Comparison of ENCODE assay signal across 1 cellular context in the genomic region with DNA sequence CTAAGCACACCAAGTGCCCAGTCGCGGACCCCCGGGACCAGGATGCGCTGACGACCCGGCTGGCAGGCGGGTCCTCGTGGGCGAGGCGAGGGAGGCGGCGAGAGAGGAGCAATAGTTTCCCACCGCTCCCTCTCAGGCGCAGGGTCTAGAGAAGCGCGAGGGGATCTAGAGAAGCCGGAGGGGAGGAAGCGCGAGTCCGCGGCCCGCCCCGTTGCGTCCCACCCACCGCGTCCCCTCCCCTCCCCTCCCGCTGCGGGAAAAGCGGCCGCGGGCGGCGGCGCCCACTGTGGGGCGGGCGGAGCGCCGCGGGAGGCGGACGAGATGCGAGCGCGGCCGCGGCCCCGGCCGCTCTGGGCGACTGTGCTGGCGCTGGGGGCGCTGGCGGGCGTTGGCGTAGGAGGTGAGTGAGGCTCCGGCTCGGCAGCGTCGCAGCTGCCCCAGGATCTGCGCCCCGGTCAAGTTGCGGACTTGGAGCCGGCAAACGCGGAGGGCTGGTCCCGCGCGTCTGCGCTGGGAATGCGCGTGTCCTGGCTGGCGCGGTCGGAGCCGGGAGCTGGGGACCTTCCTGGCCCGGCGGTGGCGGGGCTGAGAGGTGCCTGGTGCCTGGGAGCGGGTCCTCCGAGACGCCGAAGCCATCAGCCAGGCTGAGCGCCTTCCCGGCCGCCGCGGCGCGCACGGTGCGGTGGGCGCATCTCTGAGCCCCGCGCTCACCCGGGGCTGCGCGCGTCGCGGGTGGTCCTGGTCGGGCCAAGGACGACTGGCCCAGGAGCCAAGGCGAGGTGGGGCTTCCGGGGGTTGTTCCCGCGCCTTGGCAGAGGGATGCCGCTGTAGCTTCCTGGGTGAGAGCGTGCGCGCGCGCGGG.
TF ChIP-seq lines count a peak whose summit lies in the region.

Gene ITGB3 (plus strand): TSS at position 287 of the 862 bp plus-strand sequence. CDS start 35 bp downstream, at position 322.

TF ChIP-seq in GM12878, 131 proteins besides CTCF, POLR2A, EP300 and RAD21 (continued from another document and continues in another):
- TF ChIP-seq MXI1 (IDR thresholded peaks at IDR 0.05; ENCODE audit: low read depth, low read length) (peak; percentile 56; the same call in 1 of the 2 replicates), MAX (IDR thresholded peaks at IDR 0.05; ENCODE audit: low read depth, low read length) (peak; percentile 37; the same call in 1 of the 2 replicates), NBN (IDR thresholded peaks at IDR 0.05) (no peak), TCF3 (IDR thresholded peaks at IDR 0.05; ENCODE audit: borderline replicate concordance, insufficient read depth, low read depth, low read length) (no peak), CEBPZ (IDR thresholded peaks at IDR 0.05; ENCODE audit: low read depth, low read length) (no peak), E2F8 (IDR thresholded peaks at IDR 0.05; ENCODE audit: low read depth, partially characterized antibody) (no peak), CBX3 (IDR thresholded peaks at IDR 0.05; ENCODE audit: borderline replicate concordance, low read depth) (no peak), BCL3 (IDR thresholded peaks at IDR 0.05; ENCODE audit: borderline replicate concordance, insufficient read depth, low read depth, low read length, poor library complexity, severe bottlenecking) (no peak), SMAD1 (IDR thresholded peaks at IDR 0.05; ENCODE audit: low read depth, partially characterized antibody) (no peak), IKZF2 (IDR thresholded peaks at IDR 0.05) (0 out of 4 replicates have a peak, but pooled peaks have one; percentile 11 to 30), ATF7 (IDR thresholded peaks at IDR 0.05; ENCODE audit: low read depth) (no peak), IRF3 (IDR thresholded peaks at IDR 0.05) (no peak), SREBF2 (IDR thresholded peaks at IDR 0.05; ENCODE audit: low read length) (no peak), ZNF384 (IDR thresholded peaks at IDR 0.05; ENCODE audit: borderline replicate concordance, low read depth, low read length) (no peak), SRF (IDR thresholded peaks at IDR 0.05; ENCODE audit: low read depth in 2 of 2, low read length in 2 of 2) (no peak), CBX5 (IDR thresholded peaks at IDR 0.05; ENCODE audit: low read depth) (no peak), EED (IDR thresholded peaks at IDR 0.05; ENCODE audit: low read depth) (0 out of 2 replicates have a peak, but pooled peaks have one; percentile 2), BACH1 (IDR thresholded peaks at IDR 0.05; ENCODE audit: borderline replicate concordance) (peak; percentile 51; the same call in 1 of the 2 replicates), SIN3A (IDR thresholded peaks at IDR 0.05; ENCODE audit: low read depth, low read length) (peak; percentile 71; the same call in 1 of the 2 replicates), HDAC6 (IDR thresholded peaks at IDR 0.05; ENCODE audit: unreplicated experiment) (peak; percentile 99), BCL11A (IDR thresholded peaks at IDR 0.05; ENCODE audit: low read depth, low read length) (no peak), ZBTB40 (IDR thresholded peaks at IDR 0.05; ENCODE audit: borderline replicate concordance) (no peak), ZBED1 (IDR thresholded peaks at IDR 0.05; ENCODE audit: borderline replicate concordance) (no peak), SMARCA5 (IDR thresholded peaks at IDR 0.05) (peak; percentile 94), FOXM1 (IDR thresholded peaks at IDR 0.05; ENCODE audit: low read depth, low read length) (no peak)
- TF ChIP-seq, protein P1, sequence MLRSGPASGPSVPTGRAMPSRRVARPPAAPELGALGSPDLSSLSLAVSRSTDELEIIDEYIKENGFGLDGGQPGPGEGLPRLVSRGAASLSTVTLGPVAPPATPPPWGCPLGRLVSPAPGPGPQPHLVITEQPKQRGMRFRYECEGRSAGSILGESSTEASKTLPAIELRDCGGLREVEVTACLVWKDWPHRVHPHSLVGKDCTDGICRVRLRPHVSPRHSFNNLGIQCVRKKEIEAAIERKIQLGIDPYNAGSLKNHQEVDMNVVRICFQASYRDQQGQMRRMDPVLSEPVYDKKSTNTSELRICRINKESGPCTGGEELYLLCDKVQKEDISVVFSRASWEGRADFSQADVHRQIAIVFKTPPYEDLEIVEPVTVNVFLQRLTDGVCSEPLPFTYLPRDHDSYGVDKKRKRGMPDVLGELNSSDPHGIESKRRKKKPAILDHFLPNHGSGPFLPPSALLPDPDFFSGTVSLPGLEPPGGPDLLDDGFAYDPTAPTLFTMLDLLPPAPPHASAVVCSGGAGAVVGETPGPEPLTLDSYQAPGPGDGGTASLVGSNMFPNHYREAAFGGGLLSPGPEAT (IDR thresholded peaks at IDR 0.05; ENCODE audit: low read depth), result no peak
- TF ChIP-seq, protein P2, sequence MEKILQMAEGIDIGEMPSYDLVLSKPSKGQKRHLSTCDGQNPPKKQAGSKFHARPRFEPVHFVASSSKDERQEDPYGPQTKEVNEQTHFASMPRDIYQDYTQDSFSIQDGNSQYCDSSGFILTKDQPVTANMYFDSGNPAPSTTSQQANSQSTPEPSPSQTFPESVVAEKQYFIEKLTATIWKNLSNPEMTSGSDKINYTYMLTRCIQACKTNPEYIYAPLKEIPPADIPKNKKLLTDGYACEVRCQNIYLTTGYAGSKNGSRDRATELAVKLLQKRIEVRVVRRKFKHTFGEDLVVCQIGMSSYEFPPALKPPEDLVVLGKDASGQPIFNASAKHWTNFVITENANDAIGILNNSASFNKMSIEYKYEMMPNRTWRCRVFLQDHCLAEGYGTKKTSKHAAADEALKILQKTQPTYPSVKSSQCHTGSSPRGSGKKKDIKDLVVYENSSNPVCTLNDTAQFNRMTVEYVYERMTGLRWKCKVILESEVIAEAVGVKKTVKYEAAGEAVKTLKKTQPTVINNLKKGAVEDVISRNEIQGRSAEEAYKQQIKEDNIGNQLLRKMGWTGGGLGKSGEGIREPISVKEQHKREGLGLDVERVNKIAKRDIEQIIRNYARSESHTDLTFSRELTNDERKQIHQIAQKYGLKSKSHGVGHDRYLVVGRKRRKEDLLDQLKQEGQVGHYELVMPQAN (conservative IDR thresholded peaks at IDR 0.05), result peak; percentile 70; the same call in 1 of the 2 replicates
- TF ChIP-seq, protein P3, sequence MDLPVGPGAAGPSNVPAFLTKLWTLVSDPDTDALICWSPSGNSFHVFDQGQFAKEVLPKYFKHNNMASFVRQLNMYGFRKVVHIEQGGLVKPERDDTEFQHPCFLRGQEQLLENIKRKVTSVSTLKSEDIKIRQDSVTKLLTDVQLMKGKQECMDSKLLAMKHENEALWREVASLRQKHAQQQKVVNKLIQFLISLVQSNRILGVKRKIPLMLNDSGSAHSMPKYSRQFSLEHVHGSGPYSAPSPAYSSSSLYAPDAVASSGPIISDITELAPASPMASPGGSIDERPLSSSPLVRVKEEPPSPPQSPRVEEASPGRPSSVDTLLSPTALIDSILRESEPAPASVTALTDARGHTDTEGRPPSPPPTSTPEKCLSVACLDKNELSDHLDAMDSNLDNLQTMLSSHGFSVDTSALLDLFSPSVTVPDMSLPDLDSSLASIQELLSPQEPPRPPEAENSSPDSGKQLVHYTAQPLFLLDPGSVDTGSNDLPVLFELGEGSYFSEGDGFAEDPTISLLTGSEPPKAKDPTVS (IDR thresholded peaks at IDR 0.05; ENCODE audit: low read depth, low read length), result no peak
- TF ChIP-seq, protein P4, sequence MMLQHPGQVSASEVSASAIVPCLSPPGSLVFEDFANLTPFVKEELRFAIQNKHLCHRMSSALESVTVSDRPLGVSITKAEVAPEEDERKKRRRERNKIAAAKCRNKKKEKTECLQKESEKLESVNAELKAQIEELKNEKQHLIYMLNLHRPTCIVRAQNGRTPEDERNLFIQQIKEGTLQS (IDR thresholded peaks at IDR 0.05; ENCODE audit: borderline replicate concordance, extremely low read depth, low read depth, low read length), result no peak
